In genomic region chr2:97670471-97670870, GRCh38 we compare ENCODE assay signal across 27 cellular contexts.
"Had no signal": no experiment of that assay in that cellular context is flagged by ENCODE, and none has a peak within 500 bp of the region (broad histone marks: within the 10 kb centered on the region; RNA-seq: fewer than 3 reads in every experiment).

No MANE protein-coding gene starts in this region.

- H3K9me3 ChIP-seq: stomach, suprapubic skin, testis, thoracic aorta, thyroid gland, tibial artery, tibial nerve, upper lobe of left lung, upper lobe of right lung, uterus, vagina had no signal

- H3K36me3 Mint-ChIP-seq: stimulated activated memory B cell treated with anti-CD40 and anti-IgM and Interleukin-4, amounts not matched to agents 10 μg/mL and 1 μg/mL and 100 μg/mL, for 72 hours; type B pancreatic cell had no signal

- H3K4me3 ChIP-seq: stomach, suprapubic skin, testis, thoracic aorta, thyroid gland, tibial artery, tibial nerve, upper lobe of left lung, upper lobe of right lung, uterus, vagina had no signal

- H3K27me3 ChIP-seq: stomach, suprapubic skin, testis, thyroid gland, tibial artery, tibial nerve, upper lobe of left lung, upper lobe of right lung, uterus, vagina had no signal

- H3K4me1 ChIP-seq: stomach, suprapubic skin, thyroid gland, tibial artery, tibial nerve, upper lobe of left lung, upper lobe of right lung, uterus, vagina had no signal

- H3K27ac ChIP-seq: stomach, suprapubic skin, testis, thoracic aorta, thyroid gland, tibial artery, tibial nerve, upper lobe of left lung, upper lobe of right lung, uterus, vagina had no signal

- H3K4me3 Mint-ChIP-seq: stimulated activated effector memory CD8-positive, alpha-beta T cell treated with anti-CD3 and anti-CD28 coated beads, Interleukin-12 subunit alpha, Interleukin-12 subunit beta, amount 100 ng/mL, for 72 hours; stimulated activated memory B cell treated with anti-CD40 and anti-IgM and Interleukin-4, amounts not matched to agents 10 μg/mL and 1 μg/mL and 100 μg/mL, for 72 hours; stimulated activated naive B cell treated with anti-CD40 and anti-IgM and Interleukin-4, amounts not matched to agents 10 μg/mL and 1 μg/mL and 100 μg/mL, for 72 hours; stimulated activated naive CD8-positive, alpha-beta T cell treated with anti-CD3 and anti-CD28 coated beads, Interleukin-15, amount 100 ng/mL, for 72 hours; stimulated activated naive CD8-positive, alpha-beta T cell treated with anti-CD3 and anti-CD28 coated beads, Interleukin-15, Interleukin-2, amounts not matched to agents 100 ng/mL and 50 ng/mL, for 24 hours; type B pancreatic cell had no signal

- H3K9me3 Mint-ChIP-seq: stimulated activated effector memory CD8-positive, alpha-beta T cell treated with anti-CD3 and anti-CD28 coated beads, Interleukin-12 subunit alpha, Interleukin-12 subunit beta, amount 100 ng/mL, for 72 hours; stimulated activated memory B cell treated with anti-CD40 and anti-IgM and Interleukin-4, amounts not matched to agents 10 μg/mL and 1 μg/mL and 100 μg/mL, for 72 hours; stimulated activated naive B cell treated with anti-CD40 and anti-IgM and Interleukin-4, amounts not matched to agents 10 μg/mL and 1 μg/mL and 100 μg/mL, for 72 hours; stimulated activated naive CD8-positive, alpha-beta T cell treated with anti-CD3 and anti-CD28 coated beads, Interleukin-15, amount 100 ng/mL, for 72 hours; stimulated activated naive CD8-positive, alpha-beta T cell treated with anti-CD3 and anti-CD28 coated beads, Interleukin-15, Interleukin-2, amounts not matched to agents 100 ng/mL and 50 ng/mL, for 24 hours; type B pancreatic cell had no signal

- DNase-seq: stimulated activated CD4-positive, alpha-beta T cell treated with anti-CD3 and anti-CD28 coated beads, Interleukin-1b, Interleukin-23, amount 100 ng/mL, for 48 hours; stimulated activated CD4-positive, alpha-beta T cell treated with anti-CD3 and anti-CD28 coated beads, Interleukin-2, amount 100 ng/mL, for 24 hours; stimulated activated CD4-positive, alpha-beta T cell treated with anti-CD3 and anti-CD28 coated beads, Interleukin-2, amount 100 ng/mL, for 48 hours; stimulated activated CD4-positive, alpha-beta T cell treated with anti-CD3 and anti-CD28 coated beads, Interleukin-4, amount 100 ng/mL, for 1 hour; stimulated activated CD4-positive, alpha-beta T cell treated with anti-CD3 and anti-CD28 coated beads, Interleukin-4, amount 100 ng/mL, for 24 hours; stimulated activated CD4-positive, alpha-beta T cell treated with anti-CD3 and anti-CD28 coated beads, Interleukin-4, amount 100 ng/mL, for 4 hours; stimulated activated CD8-positive, alpha-beta memory T cell treated with anti-CD3 and anti-CD28 coated beads, Interleukin-4, amount 100 ng/mL, for 48 hours; stimulated activated naive B cell treated with anti-CD40 and anti-IgM and Interleukin-4, amounts not matched to agents 10 μg/mL and 1 μg/mL and 100 μg/mL, for 72 hours; stimulated activated naive CD4-positive, alpha-beta T cell; stimulated activated naive CD4-positive, alpha-beta T cell treated with Interleukin-2 at 50 U/mL for 16 hours; stimulated activated naive CD8-positive, alpha-beta T cell treated with anti-CD3 and anti-CD28 coated beads, Interleukin-15, amount 100 ng/mL, for 72 hours; stimulated activated naive CD8-positive, alpha-beta T cell treated with anti-CD3 and anti-CD28 coated beads, Interleukin-15, Interleukin-2, amounts not matched to agents 100 U/mL and 50 U/mL, for 24 hours; stomach; testis; thyroid gland; tibial artery; upper lobe of left lung; upper lobe of right lung; uterus had no signal

- H3K36me3 ChIP-seq: suprapubic skin, thoracic aorta, thyroid gland, tibial artery, upper lobe of left lung, upper lobe of right lung, uterus, vagina had no signal

- H3K27ac Mint-ChIP-seq: stimulated activated effector memory CD8-positive, alpha-beta T cell treated with anti-CD3 and anti-CD28 coated beads, Interleukin-12 subunit alpha, Interleukin-12 subunit beta, amount 100 ng/mL, for 72 hours; stimulated activated naive B cell treated with anti-CD40 and anti-IgM and Interleukin-4, amounts not matched to agents 10 μg/mL and 1 μg/mL and 100 μg/mL, for 72 hours; stimulated activated naive CD8-positive, alpha-beta T cell treated with anti-CD3 and anti-CD28 coated beads, Interleukin-15, amount 100 ng/mL, for 72 hours; stimulated activated naive CD8-positive, alpha-beta T cell treated with anti-CD3 and anti-CD28 coated beads, Interleukin-15, Interleukin-2, amounts not matched to agents 100 ng/mL and 50 ng/mL, for 24 hours; type B pancreatic cell had no signal

- H3K27me3 Mint-ChIP-seq: stimulated activated naive B cell treated with anti-CD40 and anti-IgM and Interleukin-4, amounts not matched to agents 10 μg/mL and 1 μg/mL and 100 μg/mL, for 72 hours; stimulated activated naive CD8-positive, alpha-beta T cell treated with anti-CD3 and anti-CD28 coated beads, Interleukin-15, amount 100 ng/mL, for 72 hours; stimulated activated naive CD8-positive, alpha-beta T cell treated with anti-CD3 and anti-CD28 coated beads, Interleukin-15, Interleukin-2, amounts not matched to agents 100 ng/mL and 50 ng/mL, for 24 hours; type B pancreatic cell had no signal
